1 cellular context compared by ENCODE assay signal in genomic region chr4:6929735-6930464, GRCh38.
TF ChIP-seq lines count a peak whose summit lies in the region.

No MANE protein-coding gene starts in this region.

TF ChIP-seq in HepG2, 621 proteins besides CTCF, POLR2A, EP300 and RAD21 (continued from another document and continues in another):
- TF ChIP-seq KDM6A (CRISPR knock-in tag; IDR thresholded peaks at IDR 0.05; ENCODE audit: low read depth) (peak; percentile 55; the same call in 1 of the 2 replicates), NCOA2 (CRISPR knock-in tag; IDR thresholded peaks at IDR 0.05) (0 out of 2 replicates have a peak, but pooled peaks have one; percentile 28), NR2F6 (IDR thresholded peaks at IDR 0.05) (no peak), NR2F6 (CRISPR knock-in tag; IDR thresholded peaks at IDR 0.05) (peak; percentile 31; the same call in 1 of the 2 replicates), SRSF9 (IDR thresholded peaks at IDR 0.05; ENCODE audit: borderline replicate concordance, insufficient read depth, low read depth, low read length, poor library complexity, severe bottlenecking) (no peak), ZBTB40 (IDR thresholded peaks at IDR 0.05) (no peak), ZBTB40 (CRISPR knock-in tag; IDR thresholded peaks at IDR 0.05) (no peak), SKI (IDR thresholded peaks at IDR 0.05; ENCODE audit: partially characterized antibody) (peak; percentile 46), FOXP1 (IDR thresholded peaks at IDR 0.05) (no peak), FOXP1 (CRISPR knock-in tag; IDR thresholded peaks at IDR 0.05) (peak; percentile 67), ZNF543 (CRISPR knock-in tag; IDR thresholded peaks at IDR 0.05) (no peak), SRF (IDR thresholded peaks at IDR 0.05; ENCODE audit: low read depth, low read length) (no peak), KAT2B (IDR thresholded peaks at IDR 0.05; ENCODE audit: borderline replicate concordance, low read depth, low read length) (no peak), TMF1 (CRISPR knock-in tag; IDR thresholded peaks at IDR 0.05; ENCODE audit: low read depth) (0 out of 2 replicates have a peak, but pooled peaks have one; percentile 5), ERF (CRISPR knock-in tag; IDR thresholded peaks at IDR 0.05) (peak; percentile 56; the same call in 1 of the 2 replicates), SIX4 (CRISPR knock-in tag; IDR thresholded peaks at IDR 0.05) (peak; percentile 78), CC2D1A (CRISPR knock-in tag; IDR thresholded peaks at IDR 0.05) (no peak), CREM (IDR thresholded peaks at IDR 0.05) (no peak), CREM (CRISPR knock-in tag; IDR thresholded peaks at IDR 0.05) (no peak), GATAD2A (CRISPR knock-in tag; IDR thresholded peaks at IDR 0.05) (peak; percentile 43), SMARCC2 (IDR thresholded peaks at IDR 0.05) (no peak), SPEN (CRISPR knock-in tag; IDR thresholded peaks at IDR 0.05; ENCODE audit: low read depth) (peak; percentile 63; the same call in 1 of the 2 replicates), MED1 (CRISPR knock-in tag; IDR thresholded peaks at IDR 0.05) (peak; percentile 60), ZBTB34 (CRISPR knock-in tag; IDR thresholded peaks at IDR 0.05) (no peak), MIXL1 (CRISPR knock-in tag; IDR thresholded peaks at IDR 0.05) (peak; percentile 61; the same call in 1 of the 2 replicates), ZNF337 (CRISPR knock-in tag; IDR thresholded peaks at IDR 0.05; ENCODE audit: borderline replicate concordance, low read depth) (no peak), ZNF329 (CRISPR knock-in tag; IDR thresholded peaks at IDR 0.05; ENCODE audit: low read depth) (no peak), ZMYM3 (CRISPR knock-in tag; IDR thresholded peaks at IDR 0.05) (peak; percentile 71), ETV5 (CRISPR knock-in tag; IDR thresholded peaks at IDR 0.05; ENCODE audit: borderline replicate concordance) (peak; percentile 11; the same call in 1 of the 2 replicates)
- TF ChIP-seq, protein P1, sequence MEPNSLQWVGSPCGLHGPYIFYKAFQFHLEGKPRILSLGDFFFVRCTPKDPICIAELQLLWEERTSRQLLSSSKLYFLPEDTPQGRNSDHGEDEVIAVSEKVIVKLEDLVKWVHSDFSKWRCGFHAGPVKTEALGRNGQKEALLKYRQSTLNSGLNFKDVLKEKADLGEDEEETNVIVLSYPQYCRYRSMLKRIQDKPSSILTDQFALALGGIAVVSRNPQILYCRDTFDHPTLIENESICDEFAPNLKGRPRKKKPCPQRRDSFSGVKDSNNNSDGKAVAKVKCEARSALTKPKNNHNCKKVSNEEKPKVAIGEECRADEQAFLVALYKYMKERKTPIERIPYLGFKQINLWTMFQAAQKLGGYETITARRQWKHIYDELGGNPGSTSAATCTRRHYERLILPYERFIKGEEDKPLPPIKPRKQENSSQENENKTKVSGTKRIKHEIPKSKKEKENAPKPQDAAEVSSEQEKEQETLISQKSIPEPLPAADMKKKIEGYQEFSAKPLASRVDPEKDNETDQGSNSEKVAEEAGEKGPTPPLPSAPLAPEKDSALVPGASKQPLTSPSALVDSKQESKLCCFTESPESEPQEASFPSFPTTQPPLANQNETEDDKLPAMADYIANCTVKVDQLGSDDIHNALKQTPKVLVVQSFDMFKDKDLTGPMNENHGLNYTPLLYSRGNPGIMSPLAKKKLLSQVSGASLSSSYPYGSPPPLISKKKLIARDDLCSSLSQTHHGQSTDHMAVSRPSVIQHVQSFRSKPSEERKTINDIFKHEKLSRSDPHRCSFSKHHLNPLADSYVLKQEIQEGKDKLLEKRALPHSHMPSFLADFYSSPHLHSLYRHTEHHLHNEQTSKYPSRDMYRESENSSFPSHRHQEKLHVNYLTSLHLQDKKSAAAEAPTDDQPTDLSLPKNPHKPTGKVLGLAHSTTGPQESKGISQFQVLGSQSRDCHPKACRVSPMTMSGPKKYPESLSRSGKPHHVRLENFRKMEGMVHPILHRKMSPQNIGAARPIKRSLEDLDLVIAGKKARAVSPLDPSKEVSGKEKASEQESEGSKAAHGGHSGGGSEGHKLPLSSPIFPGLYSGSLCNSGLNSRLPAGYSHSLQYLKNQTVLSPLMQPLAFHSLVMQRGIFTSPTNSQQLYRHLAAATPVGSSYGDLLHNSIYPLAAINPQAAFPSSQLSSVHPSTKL (CRISPR knock-in tag; IDR thresholded peaks at IDR 0.05), result peak; percentile 57
- TF ChIP-seq, protein P2, sequence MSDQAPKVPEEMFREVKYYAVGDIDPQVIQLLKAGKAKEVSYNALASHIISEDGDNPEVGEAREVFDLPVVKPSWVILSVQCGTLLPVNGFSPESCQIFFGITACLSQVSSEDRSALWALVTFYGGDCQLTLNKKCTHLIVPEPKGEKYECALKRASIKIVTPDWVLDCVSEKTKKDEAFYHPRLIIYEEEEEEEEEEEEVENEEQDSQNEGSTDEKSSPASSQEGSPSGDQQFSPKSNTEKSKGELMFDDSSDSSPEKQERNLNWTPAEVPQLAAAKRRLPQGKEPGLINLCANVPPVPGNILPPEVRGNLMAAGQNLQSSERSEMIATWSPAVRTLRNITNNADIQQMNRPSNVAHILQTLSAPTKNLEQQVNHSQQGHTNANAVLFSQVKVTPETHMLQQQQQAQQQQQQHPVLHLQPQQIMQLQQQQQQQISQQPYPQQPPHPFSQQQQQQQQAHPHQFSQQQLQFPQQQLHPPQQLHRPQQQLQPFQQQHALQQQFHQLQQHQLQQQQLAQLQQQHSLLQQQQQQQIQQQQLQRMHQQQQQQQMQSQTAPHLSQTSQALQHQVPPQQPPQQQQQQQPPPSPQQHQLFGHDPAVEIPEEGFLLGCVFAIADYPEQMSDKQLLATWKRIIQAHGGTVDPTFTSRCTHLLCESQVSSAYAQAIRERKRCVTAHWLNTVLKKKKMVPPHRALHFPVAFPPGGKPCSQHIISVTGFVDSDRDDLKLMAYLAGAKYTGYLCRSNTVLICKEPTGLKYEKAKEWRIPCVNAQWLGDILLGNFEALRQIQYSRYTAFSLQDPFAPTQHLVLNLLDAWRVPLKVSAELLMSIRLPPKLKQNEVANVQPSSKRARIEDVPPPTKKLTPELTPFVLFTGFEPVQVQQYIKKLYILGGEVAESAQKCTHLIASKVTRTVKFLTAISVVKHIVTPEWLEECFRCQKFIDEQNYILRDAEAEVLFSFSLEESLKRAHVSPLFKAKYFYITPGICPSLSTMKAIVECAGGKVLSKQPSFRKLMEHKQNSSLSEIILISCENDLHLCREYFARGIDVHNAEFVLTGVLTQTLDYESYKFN (CRISPR knock-in tag; conservative IDR thresholded peaks at IDR 0.05), result peak; percentile 80
- TF ChIP-seq, protein P3, sequence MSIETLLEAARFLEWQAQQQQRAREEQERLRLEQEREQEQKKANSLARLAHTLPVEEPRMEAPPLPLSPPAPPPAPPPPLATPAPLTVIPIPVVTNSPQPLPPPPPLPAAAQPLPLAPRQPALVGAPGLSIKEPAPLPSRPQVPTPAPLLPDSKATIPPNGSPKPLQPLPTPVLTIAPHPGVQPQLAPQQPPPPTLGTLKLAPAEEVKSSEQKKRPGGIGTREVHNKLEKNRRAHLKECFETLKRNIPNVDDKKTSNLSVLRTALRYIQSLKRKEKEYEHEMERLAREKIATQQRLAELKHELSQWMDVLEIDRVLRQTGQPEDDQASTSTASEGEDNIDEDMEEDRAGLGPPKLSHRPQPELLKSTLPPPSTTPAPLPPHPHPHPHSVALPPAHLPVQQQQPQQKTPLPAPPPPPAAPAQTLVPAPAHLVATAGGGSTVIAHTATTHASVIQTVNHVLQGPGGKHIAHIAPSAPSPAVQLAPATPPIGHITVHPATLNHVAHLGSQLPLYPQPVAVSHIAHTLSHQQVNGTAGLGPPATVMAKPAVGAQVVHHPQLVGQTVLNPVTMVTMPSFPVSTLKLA (IDR thresholded peaks at IDR 0.05), result peak; percentile 62
- TF ChIP-seq, protein P4, sequence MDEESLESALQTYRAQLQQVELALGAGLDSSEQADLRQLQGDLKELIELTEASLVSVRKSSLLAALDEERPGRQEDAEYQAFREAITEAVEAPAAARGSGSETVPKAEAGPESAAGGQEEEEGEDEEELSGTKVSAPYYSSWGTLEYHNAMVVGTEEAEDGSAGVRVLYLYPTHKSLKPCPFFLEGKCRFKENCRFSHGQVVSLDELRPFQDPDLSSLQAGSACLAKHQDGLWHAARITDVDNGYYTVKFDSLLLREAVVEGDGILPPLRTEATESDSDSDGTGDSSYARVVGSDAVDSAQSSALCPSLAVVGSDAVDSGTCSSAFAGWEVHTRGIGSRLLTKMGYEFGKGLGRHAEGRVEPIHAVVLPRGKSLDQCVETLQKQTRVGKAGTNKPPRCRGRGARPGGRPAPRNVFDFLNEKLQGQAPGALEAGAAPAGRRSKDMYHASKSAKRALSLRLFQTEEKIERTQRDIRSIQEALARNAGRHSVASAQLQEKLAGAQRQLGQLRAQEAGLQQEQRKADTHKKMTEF (CRISPR knock-in tag; IDR thresholded peaks at IDR 0.05), result peak; percentile 53; the same call in 1 of the 2 replicates
